Comparison of ENCODE assay signal across 9 cellular contexts in genomic region chr6:79838851-79839250, GRCh38.
"Had no signal": no experiment of that assay in that cellular context is flagged by ENCODE, and none has a peak within 500 bp of the region (broad histone marks: within the 10 kb centered on the region; RNA-seq: fewer than 3 reads in every experiment).

No MANE protein-coding gene starts in this region.

- FAIRE-seq: H54 had no signal

- H3K4me3 ChIP-seq: GM23248, GM23338, HAP-1 had no signal

- H3K9me3 ChIP-seq: HAP-1 had no signal

- DNase-seq: GM23248, GOT3, H7, H9, HCEC 1CT, HFFc6 had no signal

- H2AFZ ChIP-seq: GM23248, GM23338 had no signal

- H3K9ac ChIP-seq: GM23248 had no signal

- H3K36me3 ChIP-seq: HAP-1 had no signal

- H3K4me2 ChIP-seq: GM23338 had no signal

- H3K27ac ChIP-seq: GM23248 had no signal

- H3K4me1 ChIP-seq: HAP-1 had no signal
